ENCODE assay signal across 8 cellular contexts in the genomic region with DNA sequence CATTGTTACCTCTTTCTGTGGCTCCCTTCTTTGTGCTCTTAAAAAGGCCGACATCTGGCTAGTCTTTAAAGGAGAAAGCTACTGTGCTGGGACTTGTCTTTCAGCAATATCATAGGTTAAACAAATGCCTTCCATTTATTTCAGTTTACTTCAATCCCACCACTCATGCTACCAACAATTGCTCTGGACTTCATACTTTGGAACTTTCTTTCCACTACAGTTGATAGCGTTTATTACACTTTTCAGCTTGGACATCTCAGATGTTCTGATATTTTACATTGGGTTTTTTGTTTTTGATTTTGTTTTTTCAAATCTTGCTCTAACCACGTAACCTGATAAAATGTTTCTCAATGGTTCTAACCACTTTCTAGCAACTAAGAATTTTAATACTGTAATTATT. TPM values are rescaled to one million over a fixed set of nuclear protein-coding genes. Genes with fewer than 3 reads are reported as not detected.
A peak's percentile ranks its signal among the peaks of the same experiment; 100 is the strongest.
DNase-seq lines count a peak whose midpoint lies in the region; ATAC-seq, FAIRE-seq and TF ChIP-seq lines count a peak whose summit lies in the region.

No MANE protein-coding gene starts in this region.

- no peak for TF ChIP-seq CTCF in left ventricle myocardium inferior (IDR thresholded peaks at IDR 0.05; ENCODE audit: borderline replicate concordance)
- no peak for TF ChIP-seq CTCF in K562 (IDR thresholded peaks at IDR 0.05 in 2 of 3, conservative IDR thresholded peaks at IDR 0.05 in 1 of 3; ENCODE audit: insufficient read depth in 2 of 3, low read depth in 1 of 3, low read length in 3 of 3)
- TF ChIP-seq CTCF in mesothelial cell of epicardium (IDR thresholded peaks at IDR 0.05; ENCODE audit: unreplicated experiment) = no peak
- no peak for TF ChIP-seq CTCF in vagina (IDR thresholded peaks at IDR 0.05)

- peak overlapping the region; percentile 100 for H3K27ac Mint-ChIP-seq in mesothelial cell of epicardium

- H3K4me3 Mint-ChIP-seq in mesothelial cell of epicardium = peak overlapping the region; percentile 98

- H3K9me1 ChIP-seq in K562 (ENCODE audit: control insufficient read depth, insufficient read depth, low read length) = no peaks in the 10 kb centered on the region

- FAIRE-seq in K562 (lab: Jason Lieb, UNC) (no peak), GM12892 (lab: Jason Lieb, UNC) (no peak)

- POLR2A ChIA-PET in K562 (lab: Yijun Ruan, JAX) = interaction anchor here (1.9 kb wide), 1 partner anchor 12 kb away, joined by 10 read pairs; no protein-coding TSS in a partner anchor

- BruUV-seq in K562 (replicated peaks; lab: Mats Ljungman, UMichigan) = no TSS peak

- no peak for TF ChIP-seq RAD21 in K562 (CRISPR knock-in tag; conservative IDR thresholded peaks at IDR 0.05 in 1 of 2, IDR thresholded peaks at IDR 0.05 in 1 of 2)

- H3K9me3 ChIP-seq in left ventricle myocardium inferior (replicated peaks) = no peaks in the 10 kb centered on the region
- no peaks in the 10 kb centered on the region for H3K9me3 ChIP-seq in K562 (replicated peaks; ENCODE audit: control insufficient read depth, insufficient read depth, low read depth, low read length)
- no peaks in the 10 kb centered on the region for H3K9me3 ChIP-seq in vagina

- H3K27ac ChIP-seq in left ventricle myocardium inferior (replicated peaks) (peak overlapping the region; percentile 99), K562 (ENCODE audit: extremely low read depth, low read depth, low read length) (peak overlapping the region; percentile 25), vagina (peak overlapping the region; percentile 98)

- peaks cover 44% of the 10 kb centered on the region for H3K4me1 Mint-ChIP-seq in mesothelial cell of epicardium

- in situ Hi-C loops in K562 (cut with MboI) = no loop called here

- H3K36me3 Mint-ChIP-seq in mesothelial cell of epicardium = peaks cover 3% of the 10 kb centered on the region

- CTCF ChIA-PET in K562 (lab: Yijun Ruan, JAX; ENCODE audit: low intra/inter-chr PET ratio) = no interaction called here

- peak overlapping the region in 1 of 2 experiments; percentile 63; a peak in 1 of 4 replicates for H3K9ac ChIP-seq in K562 (ENCODE audit: insufficient read depth in 1 of 2, low read depth in 2 of 2, low read length in 2 of 2)

- intact Hi-C loops in left ventricle myocardium inferior (cut with micrococcal nuclease) (loop anchor here (10.0 kb wide), 1 partner anchor 175 kb away; no protein-coding TSS in a partner anchor), Right ventricle myocardium inferior (cut with DNase I) (loop anchor here (2.0 to 5.0 kb wide), 6 partner anchors 37 to 337 kb away; no protein-coding TSS in a partner anchor), K562 (cut with micrococcal nuclease) (no loop called here), vagina (cut with DNase I) (loop anchor here (2.0 to 10.0 kb wide), 3 partner anchors 37 to 95 kb away; no protein-coding TSS in a partner anchor)

- H3K4me3 ChIP-seq in left ventricle myocardium inferior (peak overlapping the region; percentile 96), K562 (peak overlapping the region; percentile 76), vagina (peak overlapping the region; percentile 87 to 91)

- ATAC-seq in Right ventricle myocardium inferior (no peak), K562 (no peak)

- TF ChIP-seq POLR2A in K562 (conservative IDR thresholded peaks at IDR 0.05) = no peak
- TF ChIP-seq POLR2A in vagina (IDR thresholded peaks at IDR 0.05) = no peak
- no peak for TF ChIP-seq POLR2A in GM12892 (IDR thresholded peaks at IDR 0.05; ENCODE audit: low read depth, low read length)

- H3K4me1 ChIP-seq in left ventricle myocardium inferior = peaks cover 52% of the 10 kb centered on the region
- peaks cover 8 to 10% of the 10 kb centered on the region in 2 experiments; a peak in 4 of 5 replicates for H3K4me1 ChIP-seq in K562 (replicated peaks in 1 of 2; ENCODE audit: control insufficient read depth in 2 of 2, insufficient read depth in 2 of 2, low read length in 2 of 2)
- H3K4me1 ChIP-seq in vagina = peaks cover 32% of the 10 kb centered on the region

- H3K36me3 ChIP-seq in left ventricle myocardium inferior = peaks cover 7% of the 10 kb centered on the region
- no peaks in the 10 kb centered on the region; the same call in 2 of the 3 replicates for H3K36me3 ChIP-seq in K562 (ENCODE audit: control insufficient read depth, insufficient read depth, low read length)
- no peaks in the 10 kb centered on the region for H3K36me3 ChIP-seq in vagina

- TF ChIP-seq EP300 in K562 (IDR thresholded peaks at IDR 0.05; ENCODE audit: low read length) = no peak

- peak overlapping the region; percentile 88 for H3K4me2 ChIP-seq in K562 (ENCODE audit: insufficient read depth, low read length)

- 9% methylated on average over 3 of the region's 3 CpGs for WGBS in K562 (ENCODE audit: insufficient coverage, low coverage, missing lambda C conversion rate)

- peaks cover 12% of the 10 kb centered on the region for H3K79me2 ChIP-seq in K562 (ENCODE audit: control insufficient read depth, insufficient read depth, low read length)

- no peaks in the 10 kb centered on the region for H4K20me1 ChIP-seq in K562 (replicated peaks; ENCODE audit: control insufficient read depth, insufficient read depth, low read length)

- DNase-seq in left ventricle myocardium inferior (no peak), Right ventricle myocardium inferior (ENCODE audit: missing footprints) (no peak), K562 (ENCODE audit: extremely low read depth in 1 of 4, low spot score in 3 of 4) (no peak), mesothelial cell of epicardium (ENCODE audit: low spot score in 2 of 2, unreplicated experiment in 2 of 2) (no peak), vagina (ENCODE audit: extremely low spot score in 2 of 2) (no peak), NCI-H1105 treated with DMSO at 0.1 percent for 48 hours (lab: John Stamatoyannopoulos, UW) (no peak), GM12892 (ENCODE audit: insufficient read length) (no peak), EL (no peak)

- H2AFZ ChIP-seq in K562 (ENCODE audit: low read depth, low read length) = peak overlapping the region; percentile 100

- no peaks in the 10 kb centered on the region for H3K27me3 Mint-ChIP-seq in mesothelial cell of epicardium (ENCODE audit: low read depth)

- H3K27me3 ChIP-seq in left ventricle myocardium inferior (ENCODE audit: low read depth) (no peaks in the 10 kb centered on the region), K562 (ENCODE audit: control insufficient read depth in 2 of 2, insufficient read depth in 2 of 2, low read length in 2 of 2) (no peaks in the 10 kb centered on the region), vagina (no peaks in the 10 kb centered on the region)

- H3K9me3 Mint-ChIP-seq in mesothelial cell of epicardium = no peaks in the 10 kb centered on the region

TF ChIP-seq in K562, 482 proteins besides CTCF, POLR2A, EP300 and RAD21 (continues in another document):
- no peak for TF ChIP-seq ZC3H8 (IDR thresholded peaks at IDR 0.05)

RNA-seq across cellular contexts. Expression of a gene that starts 1.2 kb away (rescaled TPM):
- total RNA-seq in left ventricle myocardium inferior (46.7 TPM), Right ventricle myocardium inferior (54.6 TPM), K562 (2014; rRNA removed) (5.2 and 5.4 TPM in 2 replicates), K562 (2014; rRNA removed; fragmentation: Illumina TruSeq; extraction: Trizol) (6.3 and 6.7 TPM in 2 replicates), K562 (2015; rRNA removed; fragmentation: Illumina TruSeq; extraction: Trizol) (4.4 and 5.3 TPM in 2 replicates), K562 (2021) (6.4 TPM in 2 replicates), mesothelial cell of epicardium (101 to 116 TPM (median 108 TPM) in 3 replicates), vagina (58.4 TPM)
- 35.1 and 68.8 TPM in 2 replicates for total RNA-seq in K562 (2011; cell fraction: chromatin; rRNA removed; ENCODE audit: low replicate concordance)
- total RNA-seq in K562 (2011; cell fraction: nucleolus; rRNA removed) = 9.7 and 10.2 TPM in 2 replicates
- 17.9 and 22.7 TPM in 2 replicates for total RNA-seq in K562 (2011; cell fraction: nucleoplasm; rRNA removed)
- polyA plus RNA-seq in K562 (2011; rRNA removed) (8.1 and 10.5 TPM in 2 replicates), K562 (2014; fragmentation: Illumina TruSeq; extraction: Trizol) (5.9 TPM in 2 replicates), K562 (2014; fragmentation: Nextera tagmentation; extraction: Ambion mirVana) (1 to 10 TPM; 1.8 to 2.2 TPM), K562 (2014; rRNA removed) (2.7 and 3.3 TPM in 2 replicates)
- 4.4 and 7.2 TPM in 2 replicates for polyA plus RNA-seq in K562 (2011; cell fraction: cytosol; rRNA removed)
- polyA plus RNA-seq in K562 (2011; cell fraction: nucleus; rRNA removed) = 8.3 and 11.3 TPM in 2 replicates
- polyA plus RNA-seq in K562 (2012) = 3.2 and 4.9 TPM in 2 replicates
- polyA minus RNA-seq in K562 (2011; rRNA and poly(A)+ RNA removed) = 23.2 and 34.6 TPM in 2 replicates
- polyA minus RNA-seq in K562 (2011; cell fraction: cytosol; rRNA and poly(A)+ RNA removed) = 3.8 and 6.5 TPM in 2 replicates
- polyA minus RNA-seq in K562 (2011; cell fraction: nucleus; rRNA and poly(A)+ RNA removed) = 23.8 and 42.1 TPM in 2 replicates
- polyA plus RNA-seq in GM12892 (2012; ENCODE audit: missing spikeins) = 12.4 TPM

Comparison
In these comparisons a context has a peak if more than half of its experiments do, and no peak if none do; other contexts are left out.
1. H3K27ac ChIP-seq: peak in every context shown above with its lines; median percentile 99 in left ventricle myocardium inferior; 98 in vagina; 25 in K562.